ENCODE assay signal across 21 cellular contexts in the genomic region with DNA sequence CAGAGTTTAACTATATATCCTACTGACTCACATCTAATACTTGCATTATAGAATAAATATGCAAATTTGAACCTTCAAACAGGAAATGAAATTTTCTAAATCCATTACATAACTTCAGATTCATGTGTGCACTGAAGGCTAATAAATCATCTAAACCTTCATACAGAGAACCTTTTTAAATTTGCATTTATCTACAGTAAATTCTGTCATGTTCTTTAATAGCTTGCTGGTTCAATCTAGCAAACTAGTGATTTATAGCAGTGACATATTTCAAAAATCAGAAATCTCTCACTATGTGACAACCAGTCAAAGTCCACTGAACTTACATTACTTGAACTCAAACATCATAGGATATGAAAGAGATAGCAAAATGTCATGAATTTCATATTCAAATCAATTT.
DNase-seq lines count a peak whose midpoint lies in the region; ATAC-seq, FAIRE-seq and TF ChIP-seq lines count a peak whose summit lies in the region.
"Had no signal": no experiment of that assay in that cellular context is flagged by ENCODE, and none has a peak within 500 bp of the region (broad histone marks: within the 10 kb centered on the region; RNA-seq: fewer than 3 reads in every experiment).

No MANE protein-coding gene starts in this region.

- H3K9me2 ChIP-seq in Karpas-422 (replicated peaks; ENCODE audit: insufficient read depth, low read length) = no peaks in the 10 kb centered on the region

- peak; percentile 22 for ATAC-seq in mucosa of descending colon
- ATAC-seq in GM19328 (IDR thresholded peaks at IDR 0.05; ENCODE audit: unreplicated experiment) = no peak

- H2AFZ ChIP-seq in Karpas-422 (ENCODE audit: low read length) = no peak overlapping the region
- H2AFZ ChIP-seq: PC-9 had no signal

- peak overlapping the region; percentile 20; the same call in 1 of the 2 replicates for H3K27ac ChIP-seq in Karpas-422 (ENCODE audit: low read length)
- H3K27ac ChIP-seq: C4-2B, PC-9 had no signal

- FAIRE-seq in GM12891 (lab: Jason Lieb, UNC) = peak; percentile 35
- FAIRE-seq: H1 had no signal

- no peak overlapping the region for H3K4me3 ChIP-seq in Karpas-422 (ENCODE audit: low read length)
- H3K4me3 ChIP-seq in mucosa of descending colon = no peak overlapping the region
- H3K4me3 ChIP-seq: PC-9 had no signal

- DNase-seq in NOMO-1 treated with DMSO at 0.1 percent for 48 hours (lab: John Stamatoyannopoulos, UW; ENCODE audit: unreplicated experiment) = peak; percentile 32
- no peak for DNase-seq in NOMO-1 treated with dmso at 0.1 percent for 144 hours (lab: John Stamatoyannopoulos, UW; ENCODE audit: unreplicated experiment)
- no peak for DNase-seq in GM12891 (ENCODE audit: insufficient read length, low spot score)
- peak; percentile 74 for DNase-seq in Karpas-422
- no peak for DNase-seq in mucosa of descending colon
- no peak for DNase-seq in D341Med (ENCODE audit: low spot score)
- DNase-seq in GDM1 (lab: John Stamatoyannopoulos, UW) = no peak
- DNase-seq: 8988T; CD8-positive, alpha-beta memory T cell; EL; KBM-7; NCI-H1105; NCI-H1694; NCI-H2081; NCI-H2171 treated with DMSO at 0.1 percent for 48 hours; NCI-H526; PC-9; SHP77 had no signal

- no peak for TF ChIP-seq CTCF in mucosa of descending colon (IDR thresholded peaks at IDR 0.05)

- peaks cover 82% of the 10 kb centered on the region for H3K79me2 ChIP-seq in Karpas-422 (ENCODE audit: low read length)

- no peaks in the 10 kb centered on the region for H3K27me3 ChIP-seq in Karpas-422 (ENCODE audit: low read length)

- peak overlapping the region; percentile 35 for H3K4me2 ChIP-seq in Karpas-422 (ENCODE audit: low read depth, low read length, poor library complexity, severe bottlenecking)

- H3K4me1 ChIP-seq in Karpas-422 (ENCODE audit: low read length) (peaks cover 44% of the 10 kb centered on the region), mucosa of descending colon (ENCODE audit: low read depth) (no peaks in the 10 kb centered on the region)

- no peak overlapping the region for H3K9ac ChIP-seq in Karpas-422 (ENCODE audit: low read length)

- no peak for TF ChIP-seq POLR2A in GM12891 (IDR thresholded peaks at IDR 0.05; ENCODE audit: low read depth, low read length)

- intact Hi-C loops in mucosa of descending colon (cut with DNase I, micrococcal nuclease) = no loop called here

- H3K36me3 ChIP-seq in Karpas-422 (ENCODE audit: insufficient read depth, low read length) (0 out of 2 replicates have a peak, but pooled peaks cover under 1% of the 10 kb centered on the region), mucosa of descending colon (ENCODE audit: low read depth) (no peaks in the 10 kb centered on the region)

- H4K20me1 ChIP-seq in Karpas-422 (ENCODE audit: insufficient read depth, low read depth, low read length) = no peaks in the 10 kb centered on the region

- H3K9me3 ChIP-seq in Karpas-422 (ENCODE audit: low read length) = peaks cover 2% of the 10 kb centered on the region; the same call in 1 of the 2 replicates
- peaks cover 2% of the 10 kb centered on the region for H3K9me3 ChIP-seq in mucosa of descending colon

TF ChIP-seq in GM12891, 5 proteins besides CTCF, POLR2A, EP300 and RAD21:
- TF ChIP-seq TAF1 (IDR thresholded peaks at IDR 0.05; ENCODE audit: low read depth, low read length) (no peak), PAX5 (IDR thresholded peaks at IDR 0.05; ENCODE audit: insufficient read depth, low read length, severe bottlenecking) (no peak), POU2F2 (IDR thresholded peaks at IDR 0.05; ENCODE audit: low read depth, low read length) (no peak), SPI1 (IDR thresholded peaks at IDR 0.05; ENCODE audit: low read depth, low read length) (no peak), POLR2AphosphoS5 (IDR thresholded peaks at IDR 0.05; ENCODE audit: low read depth, low read length) (no peak)

Comparison
In these comparisons a context has a peak if more than half of its experiments do, and no peak if none do; other contexts are left out.
1. DNase-seq: peak in NOMO-1 treated with DMSO at 0.1 percent for 48 hours (single experiment) and Karpas-422 (single experiment); none in NOMO-1 treated with dmso at 0.1 percent for 144 hours (single experiment), GM12891 (single experiment), mucosa of descending colon (0 of 3), D341Med (single experiment) and GDM1 (single experiment).